ENCODE assay signal across 1 cellular context in genomic region chr19:8367327-8368001, GRCh38.
TF ChIP-seq lines count a peak whose summit lies in the region.

No MANE protein-coding gene starts in this region.

TF ChIP-seq in HEK293, 187 proteins besides CTCF, POLR2A, EP300 and RAD21 (continued from another document and continues in another):
- TF ChIP-seq ZNF488 (tag by site-specific recombination; IDR thresholded peaks at IDR 0.05) (no peak), ZNF791 (tag by site-specific recombination; IDR thresholded peaks at IDR 0.05) (no peak), KLF9 (tag by site-specific recombination; IDR thresholded peaks at IDR 0.05; ENCODE audit: low read depth) (peak; percentile 79), ZNF518A (tag by site-specific recombination; conservative IDR thresholded peaks at IDR 0.05; ENCODE audit: low read depth) (no peak), ZNF37A (tag by site-specific recombination; IDR thresholded peaks at IDR 0.05) (no peak), ZNF529 (tag by site-specific recombination; IDR thresholded peaks at IDR 0.05; ENCODE audit: insufficient replicate concordance) (no peak), GLIS2 (tag by site-specific recombination; IDR thresholded peaks at IDR 0.05) (peak; percentile 88), PATZ1 (tag by site-specific recombination; IDR thresholded peaks at IDR 0.05) (peak; percentile 91), ZNF2 (tag by site-specific recombination; IDR thresholded peaks at IDR 0.05) (no peak), ZNF621 (tag by site-specific recombination; IDR thresholded peaks at IDR 0.05) (no peak), ZBTB21 (tag by site-specific recombination; IDR thresholded peaks at IDR 0.05) (peak; percentile 57; the same call in 1 of the 2 replicates), ZFP3 (tag by site-specific recombination; IDR thresholded peaks at IDR 0.05; ENCODE audit: low read depth) (no peak), PRDM10 (tag by site-specific recombination; IDR thresholded peaks at IDR 0.05) (peak; percentile 97), ZNF335 (tag by site-specific recombination; conservative IDR thresholded peaks at IDR 0.05) (peak; percentile 78), ZFHX2 (tag by site-specific recombination; conservative IDR thresholded peaks at IDR 0.05) (peak; percentile 68), ZNF830 (tag by site-specific recombination; IDR thresholded peaks at IDR 0.05; ENCODE audit: low read depth) (no peak), SP3 (tag by site-specific recombination; IDR thresholded peaks at IDR 0.05) (peak; percentile 69), ZNF548 (tag by site-specific recombination; IDR thresholded peaks at IDR 0.05) (no peak), ZNF433 (tag by site-specific recombination; IDR thresholded peaks at IDR 0.05; ENCODE audit: low read depth) (no peak), ZNF623 (tag by site-specific recombination; IDR thresholded peaks at IDR 0.05) (no peak; the same call in 1 of the 2 replicates), ZNF18 (tag by site-specific recombination; IDR thresholded peaks at IDR 0.05) (no peak), TSHZ1 (tag by site-specific recombination; IDR thresholded peaks at IDR 0.05; ENCODE audit: borderline replicate concordance) (no peak), GLIS1 (tag by site-specific recombination; IDR thresholded peaks at IDR 0.05) (peak; percentile 79), PRDM6 (tag by site-specific recombination; IDR thresholded peaks at IDR 0.05) (no peak), SP2 (tag by site-specific recombination; IDR thresholded peaks at IDR 0.05) (peak; percentile 85), ZNF473 (tag by site-specific recombination; IDR thresholded peaks at IDR 0.05) (no peak), EGR2 (tag by site-specific recombination; IDR thresholded peaks at IDR 0.05; ENCODE audit: low read depth) (0 out of 2 replicates have a peak, but pooled peaks have one; percentile 38), ZNF580 (tag by site-specific recombination; IDR thresholded peaks at IDR 0.05) (no peak), ZFP41 (tag by site-specific recombination; IDR thresholded peaks at IDR 0.05; ENCODE audit: borderline replicate concordance) (no peak), ZNF596 (tag by site-specific recombination; IDR thresholded peaks at IDR 0.05) (no peak), HOXD13 (CRISPR knock-in tag; IDR thresholded peaks at IDR 0.05; ENCODE audit: borderline replicate concordance) (no peak), OSR2 (tag by site-specific recombination; IDR thresholded peaks at IDR 0.05) (peak; percentile 70), ZNF701 (tag by site-specific recombination; IDR thresholded peaks at IDR 0.05) (no peak), GFI1B (tag by site-specific recombination; IDR thresholded peaks at IDR 0.05) (no peak; the same call in 1 of the 2 replicates), ZNF792 (tag by site-specific recombination; IDR thresholded peaks at IDR 0.05) (no peak), IKZF3 (tag by site-specific recombination; IDR thresholded peaks at IDR 0.05) (peak; percentile 75), ZNF10 (tag by site-specific recombination; IDR thresholded peaks at IDR 0.05) (no peak), WT1 (tag by site-specific recombination; IDR thresholded peaks at IDR 0.05) (peak; percentile 92), ZSCAN5A (tag by site-specific recombination; IDR thresholded peaks at IDR 0.05) (no peak), ZNF23 (tag by site-specific recombination; IDR thresholded peaks at IDR 0.05; ENCODE audit: borderline replicate concordance) (no peak), ZIC2 (tag by site-specific recombination; IDR thresholded peaks at IDR 0.05) (peak; percentile 66)
